ENCODE assay signal across 9 cellular contexts in the genomic region with DNA sequence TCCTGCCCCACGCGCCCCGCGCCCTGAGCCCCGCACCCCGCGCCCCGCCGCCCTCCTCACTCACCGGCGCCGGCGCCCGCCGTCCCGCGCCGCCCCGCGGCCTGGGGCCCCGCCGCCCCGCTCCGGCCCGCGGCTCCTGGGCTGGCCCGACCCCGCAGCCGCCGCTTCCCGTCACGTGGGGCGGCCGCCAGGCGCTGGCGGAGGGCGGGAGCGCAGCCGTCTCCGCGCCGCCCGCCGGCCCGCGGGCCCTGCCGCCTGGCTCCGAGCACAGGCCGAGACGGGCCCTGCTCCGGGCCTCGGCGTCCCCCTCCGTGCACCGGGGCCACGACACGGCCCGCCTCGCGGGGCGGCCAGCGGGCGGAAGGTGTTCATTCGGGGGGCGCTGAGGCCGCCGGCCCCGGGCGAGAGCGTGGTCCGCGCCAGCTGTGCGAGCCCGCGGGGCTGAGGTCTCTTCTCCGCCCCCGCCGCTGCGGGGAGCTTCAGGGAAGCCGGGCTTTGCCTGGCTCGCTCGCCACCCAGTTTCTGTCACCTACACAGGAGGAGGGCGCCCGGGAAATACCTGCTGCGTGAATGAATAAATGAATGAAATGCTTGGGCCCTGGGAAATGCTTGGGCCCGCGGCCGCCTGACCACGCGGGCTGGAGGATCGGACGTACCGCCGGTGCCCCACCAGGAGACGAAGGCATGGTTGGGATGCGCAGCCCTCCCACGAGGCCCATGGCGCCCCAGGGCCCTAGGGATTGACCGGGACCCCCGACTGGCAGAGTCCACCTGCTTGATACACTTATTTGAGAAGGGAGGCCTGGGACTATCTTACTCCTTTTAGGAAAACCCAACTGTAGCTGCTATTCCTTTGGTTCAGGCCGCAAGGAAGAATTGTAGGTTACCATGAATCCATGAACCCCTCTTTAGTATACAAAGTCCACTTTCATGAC. TPM values are rescaled to one million over a fixed set of nuclear protein-coding genes. Genes with fewer than 3 reads are reported as not detected.
DNase-seq lines count a peak whose midpoint lies in the region; ATAC-seq, FAIRE-seq and TF ChIP-seq lines count a peak whose summit lies in the region.
"Had no signal": no experiment of that assay in that cellular context is flagged by ENCODE, and none has a peak within 500 bp of the region (broad histone marks: within the 10 kb centered on the region; RNA-seq: fewer than 3 reads in every experiment).

A gene with protein sequence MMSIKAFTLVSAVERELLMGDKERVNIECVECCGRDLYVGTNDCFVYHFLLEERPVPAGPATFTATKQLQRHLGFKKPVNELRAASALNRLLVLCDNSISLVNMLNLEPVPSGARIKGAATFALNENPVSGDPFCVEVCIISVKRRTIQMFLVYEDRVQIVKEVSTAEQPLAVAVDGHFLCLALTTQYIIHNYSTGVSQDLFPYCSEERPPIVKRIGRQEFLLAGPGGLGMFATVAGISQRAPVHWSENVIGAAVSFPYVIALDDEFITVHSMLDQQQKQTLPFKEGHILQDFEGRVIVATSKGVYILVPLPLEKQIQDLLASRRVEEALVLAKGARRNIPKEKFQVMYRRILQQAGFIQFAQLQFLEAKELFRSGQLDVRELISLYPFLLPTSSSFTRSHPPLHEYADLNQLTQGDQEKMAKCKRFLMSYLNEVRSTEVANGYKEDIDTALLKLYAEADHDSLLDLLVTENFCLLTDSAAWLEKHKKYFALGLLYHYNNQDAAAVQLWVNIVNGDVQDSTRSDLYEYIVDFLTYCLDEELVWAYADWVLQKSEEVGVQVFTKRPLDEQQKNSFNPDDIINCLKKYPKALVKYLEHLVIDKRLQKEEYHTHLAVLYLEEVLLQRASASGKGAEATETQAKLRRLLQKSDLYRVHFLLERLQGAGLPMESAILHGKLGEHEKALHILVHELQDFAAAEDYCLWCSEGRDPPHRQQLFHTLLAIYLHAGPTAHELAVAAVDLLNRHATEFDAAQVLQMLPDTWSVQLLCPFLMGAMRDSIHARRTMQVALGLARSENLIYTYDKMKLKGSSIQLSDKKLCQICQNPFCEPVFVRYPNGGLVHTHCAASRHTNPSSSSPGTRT (minus strand): TSS at position 175 of the 935 bp plus-strand sequence. CDS start 21,434 bp downstream, outside the sequence.

- peak within 1 kb of the TSS; percentile 98 for H3K4me3 Mint-ChIP-seq in activated CD4-positive, alpha-beta T cell treated with anti-CD3 and anti-CD28 coated beads for 36 hours

- H3K4me1 ChIP-seq in HepG2 (ENCODE audit: insufficient read depth, low read length): peaks cover 46% of the 10 kb centered on the region

- H3K27ac ChIP-seq in cingulate gyrus (ENCODE audit: low read depth, low read length) (peak within 1 kb of the TSS; percentile 69), HepG2 (ENCODE audit: extremely low read length, insufficient read depth, low read length) (peak within 1 kb of the TSS; percentile 94)

- no peaks in the 10 kb centered on the region for H3K27me3 Mint-ChIP-seq in activated CD4-positive, alpha-beta T cell treated with anti-CD3 and anti-CD28 coated beads for 36 hours

- peak; percentile 68 to 71; a peak in 3 of 4 replicates for TF ChIP-seq POLR2A in HepG2 (IDR thresholded peaks at IDR 0.05; ENCODE audit: insufficient read depth in 1 of 2, low read depth in 2 of 2, low read length in 2 of 2)

- H3K27me3 ChIP-seq in HepG2 (ENCODE audit: control insufficient read depth in 1 of 2, insufficient read depth in 2 of 2, low read length in 2 of 2): no peaks in the 10 kb centered on the region; a peak in 1 of 5 replicates

- POLR2A ChIA-PET in activated CD4-positive, alpha-beta T cell treated with anti-CD3 and anti-CD28 coated beads for 36 hours (lab: Charles Lee): no interaction called here
- POLR2A ChIA-PET in HepG2 (lab: Yijun Ruan, JAX): interaction anchor here (0.9 to 3.3 kb wide), 5 partner anchors 10 to 292 kb away, joined by 3 to 43 read pairs (median 4); partner anchors contain the start of genes C2orf49 and MRPS9

- in situ Hi-C loops in HepG2 (cut with HindIII; ENCODE audit: extremely low pct_ligation_motif_present, low pct_unique_long_range_greater_than_20kb): loop anchor here (25.0 kb wide), 1 partner anchor 857 kb away; the partner anchor contains the start of gene UXS1

- peaks cover 38% of the 10 kb centered on the region for H3K4me1 Mint-ChIP-seq in activated CD4-positive, alpha-beta T cell treated with anti-CD3 and anti-CD28 coated beads for 36 hours

- peak within 1 kb of the TSS; percentile 78 to 93 (median 87) for H3K4me3 ChIP-seq in HepG2 (replicated peaks in 1 of 3; ENCODE audit: insufficient read depth in 1 of 3, low read depth in 2 of 3, low read length in 3 of 3)

- TF ChIP-seq RAD21 in HepG2 (CRISPR knock-in tag; IDR thresholded peaks at IDR 0.05): peak; percentile 77

- H4K20me1 ChIP-seq in HepG2 (ENCODE audit: insufficient read depth, low read length): no peaks in the 10 kb centered on the region

- FAIRE-seq in HepG2 (lab: Jason Lieb, UNC): no peak
- FAIRE-seq: G401.6 had no signal

- intact Hi-C loops in activated CD4-positive, alpha-beta T cell treated with anti-CD3 and anti-CD28 coated beads for 36 hours (cut with DNase I, micrococcal nuclease): loop anchor here (1.0 to 10.0 kb wide), 2 partner anchors 7 to 415 kb away; partner anchors contain the start of genes C2orf49 (in 2 of the 2) and NCK2 (in 1 of the 2)
- intact Hi-C loops in HepG2 (cut with micrococcal nuclease; ENCODE audit: unreplicated experiment): no loop called here

- CTCF ChIA-PET in activated CD4-positive, alpha-beta T cell treated with anti-CD3 and anti-CD28 coated beads for 36 hours (lab: Charles Lee): interaction anchor here (1.9 kb wide), 1 partner anchor 7 kb away, joined by 6 read pairs; no protein-coding TSS in a partner anchor
- CTCF ChIA-PET in HepG2 (lab: Yijun Ruan, JAX; ENCODE audit: low intra/inter-chr PET ratio, low total read pairs): no interaction called here

- H3K9me3 ChIP-seq in HepG2 (ENCODE audit: low read length): no peaks in the 10 kb centered on the region

- H3K36me3 Mint-ChIP-seq in activated CD4-positive, alpha-beta T cell treated with anti-CD3 and anti-CD28 coated beads for 36 hours (ENCODE audit: low read depth): peaks cover 19% of the 10 kb centered on the region

- H3K36me3 ChIP-seq in HepG2 (replicated peaks in 1 of 2; ENCODE audit: control insufficient read depth in 1 of 2, insufficient read depth in 2 of 2, low read length in 2 of 2): peaks cover 3 to 15% of the 10 kb centered on the region in 2 experiments; a peak in 4 of 5 replicates

- H3K9ac ChIP-seq in HepG2 (ENCODE audit: insufficient read depth, low read depth, low read length): peak within 1 kb of the TSS; percentile 97

- peak within 1 kb of the TSS; percentile 100 for H3K4me2 ChIP-seq in HepG2 (ENCODE audit: low read depth, low read length)

- H3K79me2 ChIP-seq in HepG2 (ENCODE audit: insufficient read depth, low read length): peaks cover 55% of the 10 kb centered on the region

- peak; percentile 27 for TF ChIP-seq CTCF in HepG2 (CRISPR knock-in tag; IDR thresholded peaks at IDR 0.05)

- DNase-seq in NCI-H2029 (lab: John Stamatoyannopoulos, UW): peak; percentile 15
- DNase-seq in NCI-H2029 treated with DMSO at 0.1 percent for 48 hours (lab: John Stamatoyannopoulos, UW): no peak
- DNase-seq in NCI-H1092 treated with DMSO at 0.1 percent for 48 hours (lab: John Stamatoyannopoulos, UW): peak; percentile 12
- peak; percentile 71 for DNase-seq in activated CD4-positive, alpha-beta T cell treated with anti-CD3 and anti-CD28 coated beads for 36 hours
- peak; percentile 35 for DNase-seq in HepG2 (ENCODE audit: low spot score)
- peak; percentile 56 to 61 for DNase-seq in stimulated activated CD4-positive, alpha-beta T cell treated with anti-CD3 and anti-CD28 coated beads, Interleukin-2, amount 100 ng/mL, for 24 hours

- ATAC-seq in HG02623 (IDR thresholded peaks at IDR 0.05; ENCODE audit: unreplicated experiment): peak; percentile 80
- ATAC-seq in activated CD4-positive, alpha-beta T cell treated with anti-CD3 and anti-CD28 coated beads for 36 hours: peak; percentile 84
- ATAC-seq in HepG2: peak; percentile 84

- peak within 1 kb of the TSS; percentile 97 for H3K27ac Mint-ChIP-seq in activated CD4-positive, alpha-beta T cell treated with anti-CD3 and anti-CD28 coated beads for 36 hours

- H2AFZ ChIP-seq in HepG2 (ENCODE audit: low read length): peak within 1 kb of the TSS; percentile 72

- TSS peak; percentile 85 for BruUV-seq in HepG2 (replicated peaks; lab: Mats Ljungman, UMichigan)

- TF ChIP-seq EP300 in HepG2 (IDR thresholded peaks at IDR 0.05; ENCODE audit: low read depth in 2 of 2, low read length in 2 of 2): no peak
- no peak for TF ChIP-seq EP300 in HepG2 (CRISPR knock-in tag; IDR thresholded peaks at IDR 0.05; ENCODE audit: borderline replicate concordance)

- WGBS in HepG2 (ENCODE audit: low lambda C conversion rate): 2% methylated on average over 33 of the region's 101 CpGs

- H3K9me3 Mint-ChIP-seq in activated CD4-positive, alpha-beta T cell treated with anti-CD3 and anti-CD28 coated beads for 36 hours (ENCODE audit: low read depth): no peaks in the 10 kb centered on the region

RNA-seq across cellular contexts. Expression of the gene that starts here (rescaled TPM):
- 10 to 100 TPM; 20.0 to 20.6 TPM for total RNA-seq in activated CD4-positive, alpha-beta T cell treated with anti-CD3 and anti-CD28 coated beads for 36 hours
- total RNA-seq in HepG2 (2016; rRNA removed; fragmentation: Illumina TruSeq; extraction: Trizol): 22.9 and 27.0 TPM in 2 replicates
- 4.1 and 4.4 TPM in 2 replicates for total RNA-seq in HepG2 (2016; cell fraction: cytosol; rRNA removed; fragmentation: Illumina TruSeq; extraction: Trizol; ENCODE audit: low read depth)
- 22.6 and 23.2 TPM in 2 replicates for total RNA-seq in HepG2 (2016; cell fraction: insoluble cytoplasmic fraction; rRNA removed; fragmentation: Illumina TruSeq; extraction: Trizol)
- 14.4 and 14.7 TPM in 2 replicates for total RNA-seq in HepG2 (2016; cell fraction: membrane; rRNA removed; fragmentation: Illumina TruSeq; extraction: Trizol)
- total RNA-seq in HepG2 (2016; cell fraction: nucleus; rRNA removed; fragmentation: Illumina TruSeq; extraction: Trizol): 18.8 and 20.1 TPM in 2 replicates
- polyA plus RNA-seq in HepG2 (2011; rRNA removed): 12.7 and 13.4 TPM in 2 replicates
- polyA plus RNA-seq in HepG2 (2011; cell fraction: cytosol; rRNA removed): 10.5 and 11.2 TPM in 2 replicates
- 11.8 and 12.4 TPM in 2 replicates for polyA plus RNA-seq in HepG2 (2011; cell fraction: nucleus; rRNA removed)
- polyA plus RNA-seq in HepG2 (2012): 13.4 and 13.9 TPM in 2 replicates
- 1.4 TPM in 2 replicates for polyA plus RNA-seq in HepG2 (2016; cell fraction: cytosol; fragmentation: Illumina TruSeq; extraction: Trizol; ENCODE audit: low read depth)
- polyA plus RNA-seq in HepG2 (2016; cell fraction: insoluble cytoplasmic fraction; fragmentation: Illumina TruSeq; extraction: Trizol; ENCODE audit: low read depth): 20.3 and 22.7 TPM in 2 replicates
- 6.8 and 6.9 TPM in 2 replicates for polyA plus RNA-seq in HepG2 (2016; cell fraction: membrane; fragmentation: Illumina TruSeq; extraction: Trizol; ENCODE audit: low read depth)
- 27.0 and 31.2 TPM in 2 replicates for polyA plus RNA-seq in HepG2 (2016; cell fraction: nucleus; fragmentation: Illumina TruSeq; extraction: Trizol; ENCODE audit: insufficient read depth, low read depth)
- polyA minus RNA-seq in HepG2 (2011; rRNA and poly(A)+ RNA removed; ENCODE audit: low replicate concordance): 27.6 and 32.1 TPM in 2 replicates
- 12.0 and 15.4 TPM in 2 replicates for polyA minus RNA-seq in HepG2 (2011; cell fraction: cytosol; rRNA and poly(A)+ RNA removed)
- polyA minus RNA-seq in HepG2 (2011; cell fraction: nucleus; rRNA and poly(A)+ RNA removed): 14.9 and 16.4 TPM in 2 replicates
